In the genomic region with DNA sequence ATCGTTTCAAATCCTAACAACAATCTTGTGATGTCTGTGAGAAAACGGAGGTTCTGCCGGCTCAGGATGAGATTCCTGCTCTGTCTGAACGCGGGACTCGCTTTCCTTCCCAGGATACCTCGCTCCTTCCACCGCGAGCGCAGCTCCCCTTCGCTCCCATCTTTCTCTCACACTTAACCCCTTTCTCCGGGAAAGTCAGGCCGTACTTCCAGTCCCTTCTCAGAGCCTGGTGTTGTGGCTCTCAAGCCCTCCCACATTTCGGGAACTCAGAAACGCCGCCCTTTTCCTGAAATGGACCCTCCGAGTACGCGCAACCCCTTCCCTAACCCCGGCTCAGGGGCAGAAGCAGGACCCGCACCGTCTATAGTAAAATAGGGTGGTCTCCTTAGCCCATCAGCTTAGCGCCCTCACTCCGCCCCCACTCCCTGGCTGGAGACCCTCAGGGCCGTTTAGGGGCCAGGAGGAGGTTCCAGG, we compare ENCODE assay signal across 8 cellular contexts. TPM values are rescaled to one million over a fixed set of nuclear protein-coding genes. Genes with fewer than 3 reads are reported as not detected.
DNase-seq lines count a peak whose midpoint lies in the region; ATAC-seq and TF ChIP-seq lines count a peak whose summit lies in the region.

No MANE protein-coding gene starts in this region.

- no peaks in the 10 kb centered on the region for H3K27me3 Mint-ChIP-seq in activated B cell treated with CpG ODN at 0.5 μM for 24 hours

- POLR2A ChIA-PET in activated B cell treated with CpG ODN at 0.5 μM for 24 hours (lab: Charles Lee) = interaction anchor here (0.9 to 2.5 kb wide), 16 partner anchors 14 to 1773 kb away, joined by 3 to 35 read pairs (median 6); partner anchors contain the start of genes C15orf61, CLN6, PIAS1 and RNU6-1

- ATAC-seq in activated B cell treated with CpG ODN at 0.5 μM for 24 hours (ENCODE audit: low read depth) (peak; percentile 10), omental fat pad (ENCODE audit: low FRiP score) (peak; percentile 24), HG03108 (IDR thresholded peaks at IDR 0.05; ENCODE audit: unreplicated experiment) (no peak)

- peaks cover 52% of the 10 kb centered on the region for H3K4me1 ChIP-seq in ACC112 (ENCODE audit: control insufficient read depth, insufficient read depth, low read length, unreplicated experiment)

- H3K9me3 ChIP-seq in KOPT-K1 (ENCODE audit: insufficient read depth, low read length, poor library complexity, severe bottlenecking) = no peaks in the 10 kb centered on the region

- H3K36me3 ChIP-seq in ACC112 (ENCODE audit: insufficient read depth, low read length) = no peaks in the 10 kb centered on the region
- H3K36me3 ChIP-seq in KOPT-K1 (ENCODE audit: insufficient read depth, low read length) = peaks cover 12% of the 10 kb centered on the region; the same call in 1 of the 2 replicates

- no peaks in the 10 kb centered on the region for H3K27me3 ChIP-seq in ACC112 (ENCODE audit: insufficient read depth, low read length)

- H3K79me2 ChIP-seq in ACC112 (ENCODE audit: control insufficient read depth, insufficient read depth, low read length, unreplicated experiment) = peaks cover 48% of the 10 kb centered on the region

- H3K27ac ChIP-seq in ACC112 (ENCODE audit: low read depth, low read length) (peak overlapping the region; percentile 96), KOPT-K1 (ENCODE audit: low read depth, low read length, poor library complexity, severe bottlenecking) (peak overlapping the region; percentile 93)

- H2AFZ ChIP-seq in ACC112 (ENCODE audit: low read length, unreplicated experiment) = peak overlapping the region; percentile 83

- peaks cover 13% of the 10 kb centered on the region for H3K36me3 Mint-ChIP-seq in activated B cell treated with CpG ODN at 0.5 μM for 24 hours (ENCODE audit: low read depth)

- H3K27ac Mint-ChIP-seq in activated B cell treated with CpG ODN at 0.5 μM for 24 hours = peak overlapping the region; percentile 96

- H3K4me3 Mint-ChIP-seq in activated B cell treated with CpG ODN at 0.5 μM for 24 hours = peak overlapping the region; percentile 93

- peaks cover 50% of the 10 kb centered on the region for H3K4me1 Mint-ChIP-seq in activated B cell treated with CpG ODN at 0.5 μM for 24 hours

- TF ChIP-seq CTCF in activated B cell treated with CpG ODN at 0.5 μM for 24 hours (IDR thresholded peaks at IDR 0.05) = no peak
- no peak for TF ChIP-seq CTCF in omental fat pad (IDR thresholded peaks at IDR 0.05)

- CTCF ChIA-PET in activated B cell treated with CpG ODN at 0.5 μM for 24 hours (lab: Charles Lee) = interaction anchor here (1.1 to 3.4 kb wide), 2 partner anchors 24 to 29 kb away, joined by 6 to 14 read pairs; no protein-coding TSS in a partner anchor

- intact Hi-C loops in activated B cell treated with CpG ODN at 0.5 μM for 24 hours (cut with micrococcal nuclease) = loop anchor here (1.0 to 10.0 kb wide), 6 partner anchors 22 to 888 kb away; partner anchors contain the start of genes ANP32A, CLN6, GLCE and RNU6-1

- H3K9me3 Mint-ChIP-seq in activated B cell treated with CpG ODN at 0.5 μM for 24 hours = no peaks in the 10 kb centered on the region

- H3K4me3 ChIP-seq in ACC112 (ENCODE audit: low read depth, low read length) (peak overlapping the region; percentile 98), GM08714 (ENCODE audit: low read length) (peak overlapping the region; percentile 97)

- DNase-seq in activated B cell treated with CpG ODN at 0.5 μM for 24 hours (no peak), globus pallidus (ENCODE audit: low spot score) (peak; percentile 71), omental fat pad (ENCODE audit: low spot score) (no peak)
- DNase-seq in activated effector memory CD4-positive, alpha-beta T cell treated with anti-CD3 and anti-CD28 coated beads, Interleukin-2, amount 50 U/mL, for 16 hours = no peak

RNA-seq across cellular contexts. Expression of gene FEM1B, which starts 0.4 kb away (rescaled TPM):
- 42.2 and 47.7 TPM in 2 replicates for total RNA-seq in activated B cell treated with CpG ODN at 0.5 μM for 24 hours
- total RNA-seq in omental fat pad = 10 to 100 TPM; 32.9 to 48.5 (median 40.9) TPM

RNA-seq across cellular contexts. Expression of gene CLN6, which starts 47.6 kb away (rescaled TPM):
- total RNA-seq in activated B cell treated with CpG ODN at 0.5 μM for 24 hours = 35.0 and 37.5 TPM in 2 replicates
- total RNA-seq in omental fat pad = 10 to 100 TPM; 15.6 to 40.1 (median 21.3) TPM
